ENCODE assay signal across 8 cellular contexts in the genomic region with DNA sequence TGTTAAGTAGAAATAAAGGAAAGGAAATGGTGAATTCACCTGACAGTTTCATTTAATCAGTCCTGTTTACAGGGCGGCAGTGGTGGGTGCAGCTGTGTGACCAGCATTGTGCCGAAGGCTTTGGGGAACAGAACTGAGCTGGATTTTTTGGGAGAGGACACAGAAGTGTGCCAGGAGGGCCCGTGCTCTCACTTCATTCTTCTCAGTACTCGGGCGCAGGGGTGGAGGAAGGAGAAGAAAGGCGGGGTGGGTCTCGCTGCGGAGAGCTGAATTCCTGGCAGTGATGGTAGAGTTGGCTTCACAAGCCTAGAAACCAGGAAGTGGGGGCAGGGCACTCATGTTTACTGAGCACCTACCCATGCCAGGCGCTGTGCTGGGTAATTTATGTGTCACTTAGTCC.
DNase-seq lines count a peak whose midpoint lies in the region; ATAC-seq and TF ChIP-seq lines count a peak whose summit lies in the region.

No MANE protein-coding gene starts in this region.

- H3K27me3 ChIP-seq in colonic mucosa = no peaks in the 10 kb centered on the region
- no peaks in the 10 kb centered on the region for H3K27me3 ChIP-seq in muscle layer of duodenum (ENCODE audit: low read depth, low read length)

- H3K36me3 ChIP-seq in colonic mucosa (no peaks in the 10 kb centered on the region), muscle layer of duodenum (ENCODE audit: control insufficient read depth in 1 of 2, insufficient read depth in 2 of 2, low read length in 2 of 2) (no peaks in the 10 kb centered on the region)

- H3K27ac ChIP-seq in colonic mucosa (peak overlapping the region; percentile 72), muscle layer of duodenum (ENCODE audit: low read length) (peak overlapping the region; percentile 70)

- TF ChIP-seq CTCF in colonic mucosa (IDR thresholded peaks at IDR 0.05) = no peak

- intact Hi-C loops in colonic mucosa (cut with DNase I) = no loop called here

- H3K4me3 ChIP-seq in colonic mucosa (peak overlapping the region; percentile 13), muscle layer of duodenum (ENCODE audit: low read depth in 1 of 2, low read length in 2 of 2) (no peak overlapping the region)

- peak; percentile 37 for ATAC-seq in HG03460 (IDR thresholded peaks at IDR 0.05; ENCODE audit: unreplicated experiment)

- H3K9me3 ChIP-seq in colonic mucosa = no peaks in the 10 kb centered on the region
- no peaks in the 10 kb centered on the region for H3K9me3 ChIP-seq in muscle layer of duodenum (ENCODE audit: control insufficient read depth in 1 of 2, low read length in 2 of 2)

- H3K9ac ChIP-seq in colonic mucosa (ENCODE audit: low read depth in 2 of 2, low read length in 2 of 2) = peak overlapping the region; percentile 30 to 68

- H3K4me1 ChIP-seq in colonic mucosa = peaks cover 25% of the 10 kb centered on the region
- H3K4me1 ChIP-seq in muscle layer of duodenum (ENCODE audit: control insufficient read depth in 1 of 2, insufficient read depth in 2 of 2, low read length in 2 of 2) = peaks cover 10 to 13% of the 10 kb centered on the region in 2 donors

- DNase-seq in DMS53 (lab: John Stamatoyannopoulos, UW) (peak; percentile 90), colonic mucosa (peak; percentile 95), NCI-H1048 (lab: John Stamatoyannopoulos, UW) (no peak), NCI-H1694 treated with DMSO at 0.1 percent for 48 hours (lab: John Stamatoyannopoulos, UW) (no peak)
- DNase-seq in activated CD4-positive, CD25-positive, alpha-beta regulatory T cell treated with anti-CD3 and anti-CD28 coated beads, Interleukin-2, amount 50 U/mL, for 72 hours = peak; percentile 73
- DNase-seq in stimulated activated naive CD4-positive, alpha-beta T cell treated with Interleukin-2 at 50 U/mL for 16 hours (lab: John Stamatoyannopoulos, UW) = peak; percentile 80

Comparison
In these comparisons a context has a peak if more than half of its experiments do, and no peak if none do; other contexts are left out.
1. DNase-seq: peak in DMS53 (single experiment), activated CD4-positive, CD25-positive, alpha-beta regulatory T cell treated with anti-CD3 and anti-CD28 coated beads, Interleukin-2, amount 50 U/mL, for 72 hours (single experiment), colonic mucosa (single experiment) and stimulated activated naive CD4-positive, alpha-beta T cell treated with Interleukin-2 at 50 U/mL for 16 hours (single experiment); none in NCI-H1048 (single experiment) and NCI-H1694 treated with DMSO at 0.1 percent for 48 hours (single experiment).